ENCODE assay signal across 8 cellular contexts in the genomic region with DNA sequence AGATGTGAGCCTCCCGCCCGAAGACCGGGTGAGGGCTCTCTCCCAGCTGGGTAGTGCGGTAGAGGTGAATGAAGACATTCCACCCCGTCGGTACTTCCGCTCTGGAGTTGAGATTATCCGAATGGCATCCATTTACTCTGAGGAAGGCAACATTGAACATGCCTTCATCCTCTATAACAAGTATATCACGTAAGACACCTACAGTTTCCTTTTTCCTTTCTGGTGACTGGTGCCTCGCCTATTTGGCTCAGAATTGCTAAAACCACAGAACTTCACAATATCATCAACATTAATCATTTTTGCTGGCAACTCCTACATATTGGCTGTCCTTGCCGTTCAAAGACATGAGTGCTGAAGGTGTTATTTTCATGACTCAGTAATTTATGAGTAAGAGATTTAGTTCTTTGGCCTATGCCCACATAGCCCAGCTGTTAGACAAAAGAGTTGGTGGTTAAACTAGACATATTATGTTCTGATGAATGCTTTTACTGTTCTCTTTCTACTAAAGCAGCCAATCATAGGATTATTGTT. TPM values are rescaled to one million over a fixed set of nuclear protein-coding genes. Genes with fewer than 3 reads are reported as not detected.
DNase-seq lines count a peak whose midpoint lies in the region; ATAC-seq and TF ChIP-seq lines count a peak whose summit lies in the region.

No MANE protein-coding gene starts in this region.

- no peaks in the 10 kb centered on the region for H3K27me3 ChIP-seq in tibial nerve

- TF ChIP-seq CTCF in fibroblast of villous mesenchyme (IDR thresholded peaks at IDR 0.05; ENCODE audit: insufficient read depth, low read depth, low read length) (no peak), tibial nerve (IDR thresholded peaks at IDR 0.05) (no peak)

- H3K27ac ChIP-seq in tibial nerve, result peak overlapping the region in 1 of 4 donors; percentile 25

- TF ChIP-seq POLR2A in tibial nerve (IDR thresholded peaks at IDR 0.05), result no peak

- peaks cover 0 to 55% (median 23%) of the 10 kb centered on the region in 4 donors for H3K4me1 ChIP-seq in tibial nerve

- TF ChIP-seq EP300 in tibial nerve (IDR thresholded peaks at IDR 0.05), result no peak

- peak; percentile 45 for DNase-seq in NK-92 treated with Interleukin-12 subunit alpha and Interleukin-12 subunit beta, amount 100 ng/mL, for 24 hours (lab: John Stamatoyannopoulos, UW)
- DNase-seq in NK-92 (lab: John Stamatoyannopoulos, UW; ENCODE audit: unreplicated experiment), result no peak
- DNase-seq in activated CD8-positive, alpha-beta memory T cell treated with anti-CD3 and anti-CD28 coated beads, Interleukin-2, amount 50 U/mL, for 4 hours, result peak; percentile 27
- peak; percentile 48 for DNase-seq in fibroblast of villous mesenchyme (ENCODE audit: low read depth)
- peak; percentile 6 to 18 for DNase-seq in stimulated activated CD8-positive, alpha-beta memory T cell treated with anti-CD3 and anti-CD28 coated beads, Interleukin-7, amount 100 ng/mL, for 4 hours (ENCODE audit: low read depth in 2 of 2)
- no peak for DNase-seq in tibial nerve (ENCODE audit: low spot score in 2 of 2)

- WGBS in tibial nerve, 2 donors, result 67 to 76% methylated on average over 11 of the region's 11 CpGs

- peaks cover 0 to 42% (median 0%) of the 10 kb centered on the region in 3 donors for H3K36me3 ChIP-seq in tibial nerve

- H3K9me3 ChIP-seq in tibial nerve, result no peaks in the 10 kb centered on the region

- ATAC-seq in HG02588 (IDR thresholded peaks at IDR 0.05; ENCODE audit: unreplicated experiment) (no peak), HG03432 (IDR thresholded peaks at IDR 0.05; ENCODE audit: unreplicated experiment) (no peak)

- H3K4me3 ChIP-seq in fibroblast of villous mesenchyme (ENCODE audit: low read depth, low read length) (no peak overlapping the region), tibial nerve (no peak overlapping the region)

RNA-seq across cellular contexts. Expression of a gene that starts 2.2 kb away (rescaled TPM):
- total RNA-seq in fibroblast of villous mesenchyme, result 22.9 and 28.5 TPM in 2 replicates
- total RNA-seq in tibial nerve, result 10 to 100 TPM; 20.7 to 47.2 (median 24.8) TPM

RNA-seq across cellular contexts. Expression of a gene that starts 47.0 kb away (rescaled TPM):
- total RNA-seq in fibroblast of villous mesenchyme (not detected in 2 replicates), tibial nerve (not detected)

RNA-seq across cellular contexts. Expression of a gene that starts 51.0 kb away (rescaled TPM):
- 31.2 and 38.4 TPM in 2 replicates for total RNA-seq in fibroblast of villous mesenchyme
- 10 to 100 TPM; 19.8 to 34.1 (median 25.3) TPM for total RNA-seq in tibial nerve

Comparison
In these comparisons a context has a peak if more than half of its experiments do, and no peak if none do; other contexts are left out.
1. DNase-seq: peak in NK-92 treated with Interleukin-12 subunit alpha and Interleukin-12 subunit beta, amount 100 ng/mL, for 24 hours (single experiment), activated CD8-positive, alpha-beta memory T cell treated with anti-CD3 and anti-CD28 coated beads, Interleukin-2, amount 50 U/mL, for 4 hours (single experiment), fibroblast of villous mesenchyme (single experiment) and stimulated activated CD8-positive, alpha-beta memory T cell treated with anti-CD3 and anti-CD28 coated beads, Interleukin-7, amount 100 ng/mL, for 4 hours (2 of 2); none in NK-92 (single experiment) and tibial nerve (0 of 2).